In genomic region chr20:20009784-20010253, GRCh38 we compare ENCODE assay signal across 11 cellular contexts. TPM values are rescaled to one million over a fixed set of nuclear protein-coding genes. Genes with fewer than 3 reads are reported as not detected.
DNase-seq lines count a peak whose midpoint lies in the region; ATAC-seq, FAIRE-seq and TF ChIP-seq lines count a peak whose summit lies in the region.
"Had no signal": no experiment of that assay in that cellular context is flagged by ENCODE, and none has a peak within 500 bp of the region (broad histone marks: within the 10 kb centered on the region; RNA-seq: fewer than 3 reads in every experiment).

No MANE protein-coding gene starts in this region.

- no peaks in the 10 kb centered on the region for H3K9me3 Mint-ChIP-seq in dendritic cell treated with granulocyte-macrophage colony-stimulating factor and Interleukin-4, amounts not matched to agents 40 ng/mL and 50 ng/mL, for 4 days
- no peaks in the 10 kb centered on the region for H3K9me3 Mint-ChIP-seq in activated T-cell treated with anti-CD3 and anti-CD28 coated beads, Interleukin-2, amount 50 U/mL, for 4 hours
- H3K9me3 Mint-ChIP-seq: natural killer cell; stimulated activated naive CD8-positive, alpha-beta T cell treated with anti-CD3 and anti-CD28 coated beads, Interleukin-15, amount 100 ng/mL, for 72 hours had no signal

- peak overlapping the region; percentile 5 for H3K9ac ChIP-seq in neural cell (ENCODE audit: low read length)

- H3K4me1 Mint-ChIP-seq in dendritic cell treated with granulocyte-macrophage colony-stimulating factor and Interleukin-4, amounts not matched to agents 40 ng/mL and 50 ng/mL, for 4 days (ENCODE audit: low read depth) = peaks cover 57% of the 10 kb centered on the region
- peaks cover 4% of the 10 kb centered on the region for H3K4me1 Mint-ChIP-seq in activated T-cell treated with anti-CD3 and anti-CD28 coated beads, Interleukin-2, amount 50 U/mL, for 4 hours (ENCODE audit: low read depth)
- H3K4me1 Mint-ChIP-seq: natural killer cell had no signal

- peak overlapping the region; percentile 20 for H3K27ac Mint-ChIP-seq in dendritic cell treated with granulocyte-macrophage colony-stimulating factor and Interleukin-4, amounts not matched to agents 40 ng/mL and 50 ng/mL, for 4 days
- H3K27ac Mint-ChIP-seq: natural killer cell; stimulated activated naive CD8-positive, alpha-beta T cell treated with anti-CD3 and anti-CD28 coated beads, Interleukin-15, amount 100 ng/mL, for 72 hours had no signal

- no peak for TF ChIP-seq RAD21 in neural cell (conservative IDR thresholded peaks at IDR 0.05)

- H3K27me3 Mint-ChIP-seq in dendritic cell treated with granulocyte-macrophage colony-stimulating factor and Interleukin-4, amounts not matched to agents 40 ng/mL and 50 ng/mL, for 4 days = no peaks in the 10 kb centered on the region
- H3K27me3 Mint-ChIP-seq in activated T-cell treated with anti-CD3 and anti-CD28 coated beads, Interleukin-2, amount 50 U/mL, for 4 hours (ENCODE audit: low read depth) = peaks cover 28% of the 10 kb centered on the region

- peak; percentile 63 for TF ChIP-seq EP300 in neural cell (conservative IDR thresholded peaks at IDR 0.05; ENCODE audit: poor library complexity, severe bottlenecking)

- TF ChIP-seq CTCF in neural cell (IDR thresholded peaks at IDR 0.05; ENCODE audit: poor library complexity, severe bottlenecking) = no peak

- H3K4me3 ChIP-seq in neural cell (ENCODE audit: low read length) = peak overlapping the region; percentile 28

- ATAC-seq in Right ventricle myocardium inferior = no peak
- no peak for ATAC-seq in activated T-cell treated with anti-CD3 and anti-CD28 coated beads, Interleukin-2, amount 50 U/mL, for 4 hours
- ATAC-seq: natural killer cell; stimulated activated naive CD8-positive, alpha-beta T cell treated with anti-CD3 and anti-CD28 coated beads, Interleukin-15, amount 100 ng/mL, for 72 hours had no signal

- H3F3A ChIP-seq in neural cell (ENCODE audit: insufficient read depth, low read length, poor library complexity, severe bottlenecking) = no peaks in the 10 kb centered on the region

- peak; percentile 73 for DNase-seq in Ammon's horn (ENCODE audit: low spot score)
- peak; percentile 40 for DNase-seq in NCI-H1092 (lab: John Stamatoyannopoulos, UW)
- no peak for DNase-seq in GM19239 (ENCODE audit: insufficient read length, low spot score)
- DNase-seq in Right ventricle myocardium inferior (ENCODE audit: missing footprints) = no peak
- DNase-seq in activated T-cell treated with anti-CD3 and anti-CD28 coated beads, Interleukin-2, amount 50 U/mL, for 4 hours = no peak
- DNase-seq in mesenteric fat pad (ENCODE audit: low spot score) = no peak
- DNase-seq: natural killer cell; stimulated activated CD4-positive, alpha-beta T cell treated with anti-CD3 and anti-CD28 coated beads, Interleukin-2, amount 100 ng/mL, for 48 hours; stimulated activated naive CD8-positive, alpha-beta T cell treated with anti-CD3 and anti-CD28 coated beads, Interleukin-15, amount 100 ng/mL, for 72 hours had no signal

- no peaks in the 10 kb centered on the region for H4K20me1 ChIP-seq in neural cell (ENCODE audit: insufficient read depth)

- H3K9me3 ChIP-seq in neural cell (ENCODE audit: low read length) = no peaks in the 10 kb centered on the region

- no peak for FAIRE-seq in GM19239 (lab: Jason Lieb, UNC)

- no peak overlapping the region for H2AFZ ChIP-seq in neural cell (ENCODE audit: low read depth, low read length)

- H3K27ac ChIP-seq in neural cell (ENCODE audit: low read length) = peak overlapping the region; percentile 29

- H3K36me3 ChIP-seq in neural cell (ENCODE audit: insufficient read depth, low read length) = no peaks in the 10 kb centered on the region

- H3K79me2 ChIP-seq in neural cell (replicated peaks; ENCODE audit: insufficient read depth, low read length) = no peaks in the 10 kb centered on the region

- H3K4me3 Mint-ChIP-seq in dendritic cell treated with granulocyte-macrophage colony-stimulating factor and Interleukin-4, amounts not matched to agents 40 ng/mL and 50 ng/mL, for 4 days = no peak overlapping the region
- no peak overlapping the region for H3K4me3 Mint-ChIP-seq in activated T-cell treated with anti-CD3 and anti-CD28 coated beads, Interleukin-2, amount 50 U/mL, for 4 hours
- H3K4me3 Mint-ChIP-seq: natural killer cell; stimulated activated naive CD8-positive, alpha-beta T cell treated with anti-CD3 and anti-CD28 coated beads, Interleukin-15, amount 100 ng/mL, for 72 hours had no signal

- no peak overlapping the region for H3K4me2 ChIP-seq in neural cell (ENCODE audit: low read length)

- intact Hi-C loops in dendritic cell treated with granulocyte-macrophage colony-stimulating factor and Interleukin-4, amounts not matched to agents 40 ng/mL and 50 ng/mL, for 4 days (cut with micrococcal nuclease) = no loop called here
- intact Hi-C loops in Right ventricle myocardium inferior (cut with DNase I) = no loop called here

- no peaks in the 10 kb centered on the region for H3K27me3 ChIP-seq in neural cell (ENCODE audit: insufficient read depth, low read depth, low read length)

- no peaks in the 10 kb centered on the region for H3K9me2 ChIP-seq in neural cell (ENCODE audit: insufficient read depth, low read length)

- H3K36me3 Mint-ChIP-seq in dendritic cell treated with granulocyte-macrophage colony-stimulating factor and Interleukin-4, amounts not matched to agents 40 ng/mL and 50 ng/mL, for 4 days (ENCODE audit: low read depth) = no peaks in the 10 kb centered on the region
- no peaks in the 10 kb centered on the region for H3K36me3 Mint-ChIP-seq in activated T-cell treated with anti-CD3 and anti-CD28 coated beads, Interleukin-2, amount 50 U/mL, for 4 hours (ENCODE audit: insufficient read depth)
- H3K36me3 Mint-ChIP-seq: natural killer cell had no signal

TF ChIP-seq in neural cell, 6 proteins besides CTCF, POLR2A, EP300 and RAD21:
- TF ChIP-seq SMC3 (conservative IDR thresholded peaks at IDR 0.05; ENCODE audit: poor library complexity) (no peak), REST (IDR thresholded peaks at IDR 0.05; ENCODE audit: borderline replicate concordance) (peak; percentile 47), POLR2AphosphoS5 (IDR thresholded peaks at IDR 0.05) (peak; percentile 29)

RNA-seq across cellular contexts. Expression of gene NAA20, which starts 7.3 kb away (rescaled TPM):
- polyA plus RNA-seq in neural cell = 43.9 and 48.9 TPM in 2 replicates
- polyA minus RNA-seq in neural cell = 39.2 and 43.2 TPM in 2 replicates
- total RNA-seq in Right ventricle myocardium inferior (58.4 TPM), mesenteric fat pad (71.8 TPM)
- 100 to 1,000 TPM; 115 to 121 (median 118) TPM for total RNA-seq in activated T-cell treated with anti-CD3 and anti-CD28 coated beads, Interleukin-2, amount 50 U/mL, for 4 hours

RNA-seq across cellular contexts. Expression of gene CRNKL1, which starts 42.4 kb away (rescaled TPM):
- 27.0 and 29.0 TPM in 2 replicates for polyA plus RNA-seq in neural cell
- polyA minus RNA-seq in neural cell = 78.4 and 85.5 TPM in 2 replicates
- total RNA-seq in Right ventricle myocardium inferior (16.5 TPM), mesenteric fat pad (13.7 TPM)
- total RNA-seq in activated T-cell treated with anti-CD3 and anti-CD28 coated beads, Interleukin-2, amount 50 U/mL, for 4 hours = 10 to 100 TPM; 24.0 to 25.9 (median 24.3) TPM

RNA-seq across cellular contexts. Expression of gene CFAP61, which starts 42.5 kb away (rescaled TPM):
- 0.42 TPM in 1 of 2 replicates, not detected in the other for polyA plus RNA-seq in neural cell
- 3.7 TPM in 2 replicates for polyA minus RNA-seq in neural cell
- 27.4 TPM for total RNA-seq in Right ventricle myocardium inferior
- total RNA-seq in activated T-cell treated with anti-CD3 and anti-CD28 coated beads, Interleukin-2, amount 50 U/mL, for 4 hours = under 1 TPM in 1 of 3 donors, not detected in 2; 0.49 TPM
- total RNA-seq in mesenteric fat pad = 0.61 TPM

Comparison
In these comparisons a context has a peak if more than half of its experiments do, and no peak if none do; other contexts are left out.
1. DNase-seq: peak in Ammon's horn (single experiment) and NCI-H1092 (single experiment); none in GM19239 (single experiment), Right ventricle myocardium inferior (single experiment), activated T-cell treated with anti-CD3 and anti-CD28 coated beads, Interleukin-2, amount 50 U/mL, for 4 hours (single experiment) and mesenteric fat pad (single experiment).
2. RNA of gene CFAP61, which starts 42.5 kb away (total RNA-seq): 27.4 TPM in Right ventricle myocardium inferior (single experiment); 0.61 TPM in mesenteric fat pad (single experiment) and 0.49 TPM in activated T-cell treated with anti-CD3 and anti-CD28 coated beads, Interleukin-2, amount 50 U/mL, for 4 hours; every median in the first group is over 10 times any median in the second.